ENCODE assay signal across 19 cellular contexts in genomic region chr11:10522921-10523320, GRCh38. TPM values are rescaled to one million over a fixed set of nuclear protein-coding genes. Genes with fewer than 3 reads are reported as not detected.
DNase-seq lines count a peak whose midpoint lies in the region; ATAC-seq and TF ChIP-seq lines count a peak whose summit lies in the region.
"Had no signal": no experiment of that assay in that cellular context is flagged by ENCODE, and none has a peak within 500 bp of the region (broad histone marks: within the 10 kb centered on the region; RNA-seq: fewer than 3 reads in every experiment).

No MANE protein-coding gene starts in this region.

- whole genome bisulfite sequencing in aorta, 2 donors, result 6 to 8% methylated on average over 2 of the region's 2 CpGs

- H3K27ac ChIP-seq in MM.1S (ENCODE audit: low read length), result peak overlapping the region; percentile 17; the same call in 1 of the 2 replicates
- peak overlapping the region; percentile 74 for H3K27ac ChIP-seq in parathyroid adenoma
- peak overlapping the region; percentile 72 to 84 for H3K27ac ChIP-seq in aorta (ENCODE audit: low read depth in 1 of 2, low read length in 2 of 2)
- H3K27ac ChIP-seq: BLaER1, HL-60, RWPE1 had no signal

- ATAC-seq in aorta (ENCODE audit: low FRiP score), result no peak
- ATAC-seq: right cardiac atrium had no signal

- no peaks in the 10 kb centered on the region for H3K9me2 ChIP-seq in MM.1S (replicated peaks; ENCODE audit: insufficient read depth, low read length)

- H2AFZ ChIP-seq in MM.1S (ENCODE audit: low read length) (no peak overlapping the region), parathyroid adenoma (no peak overlapping the region)

- in situ Hi-C loops in HAP-1 (cut with MboI; ENCODE audit: low sequenced_read_pairs), result no loop called here

- H4K20me1 ChIP-seq in MM.1S (ENCODE audit: insufficient read depth, low read length), result no peaks in the 10 kb centered on the region
- H4K20me1 ChIP-seq: BLaER1 had no signal

- no peak overlapping the region for H3K27ac Mint-ChIP-seq in activated T-helper 1 cell treated with anti-CD3 and anti-CD28 coated beads, Interleukin-12 subunit alpha, Interleukin-12 subunit beta, Interleukin-2, Interleukin-4 antibody, amounts not matched to agents 30 ng/mL and 10 ng/mL and 1 ng/mL, durations not matched to agents 14 hours and 24 hours and 36 hours
- H3K27ac Mint-ChIP-seq: activated CD4-positive, alpha-beta T cell treated with anti-CD3 and anti-CD28 coated beads, Interleukin-2, amount 10 ng/mL, durations not matched to agents 24 days and 14 days; endodermal cell had no signal

- no peaks in the 10 kb centered on the region for H3K36me3 ChIP-seq in MM.1S (replicated peaks; ENCODE audit: insufficient read depth, low read length)
- H3K36me3 ChIP-seq in parathyroid adenoma (ENCODE audit: control insufficient read depth, insufficient read depth, low read length), result no peaks in the 10 kb centered on the region
- peaks cover 0 to 4% of the 10 kb centered on the region in 2 donors for H3K36me3 ChIP-seq in aorta (ENCODE audit: control insufficient read depth in 1 of 2, insufficient read depth in 2 of 2, low read length in 1 of 2)
- H3K36me3 ChIP-seq in HAP-1 (replicated peaks), result peaks cover 23% of the 10 kb centered on the region

- peaks cover 20% of the 10 kb centered on the region for H3K4me1 Mint-ChIP-seq in activated T-helper 1 cell treated with anti-CD3 and anti-CD28 coated beads, Interleukin-12 subunit alpha, Interleukin-12 subunit beta, Interleukin-2, Interleukin-4 antibody, amounts not matched to agents 30 ng/mL and 10 ng/mL and 1 ng/mL, durations not matched to agents 14 hours and 24 hours and 36 hours (ENCODE audit: low read depth)

- 0 out of 2 replicates have a peak, but pooled peaks cover 3% of the 10 kb centered on the region for H3K4me1 ChIP-seq in MM.1S (ENCODE audit: low read length)
- peaks cover 4% of the 10 kb centered on the region for H3K4me1 ChIP-seq in parathyroid adenoma
- H3K4me1 ChIP-seq in aorta (ENCODE audit: control insufficient read depth in 1 of 2, insufficient read depth in 2 of 2, low read length in 2 of 2), result peaks cover 8 to 9% of the 10 kb centered on the region in 2 donors
- no peaks in the 10 kb centered on the region for H3K4me1 ChIP-seq in HAP-1
- H3K4me1 ChIP-seq: BLaER1 had no signal

- H3K79me2 ChIP-seq in MM.1S (ENCODE audit: low read length) (no peaks in the 10 kb centered on the region), parathyroid adenoma (no peaks in the 10 kb centered on the region)

- no peak overlapping the region for H3K4me3 Mint-ChIP-seq in activated T-helper 1 cell treated with anti-CD3 and anti-CD28 coated beads, Interleukin-12 subunit alpha, Interleukin-12 subunit beta, Interleukin-2, Interleukin-4 antibody, amounts not matched to agents 30 ng/mL and 10 ng/mL and 1 ng/mL, durations not matched to agents 14 hours and 24 hours and 36 hours
- H3K4me3 Mint-ChIP-seq: activated CD4-positive, alpha-beta T cell treated with anti-CD3 and anti-CD28 coated beads, Interleukin-2, amount 10 ng/mL, durations not matched to agents 24 days and 14 days; endodermal cell; stimulated activated naive CD8-positive, alpha-beta T cell treated with anti-CD3 and anti-CD28 coated beads, Interleukin-15, Interleukin-2, amounts not matched to agents 100 ng/mL and 50 ng/mL, for 24 hours had no signal

- H3K9ac ChIP-seq in MM.1S (ENCODE audit: low read length) (no peak overlapping the region), parathyroid adenoma (no peak overlapping the region)
- H3K9ac ChIP-seq: BLaER1 had no signal

- H3K9me3 ChIP-seq in MM.1S (replicated peaks; ENCODE audit: insufficient read depth, low read length) (no peaks in the 10 kb centered on the region), parathyroid adenoma (ENCODE audit: control insufficient read depth, low read length) (no peaks in the 10 kb centered on the region), aorta (ENCODE audit: control insufficient read depth, low read length) (no peaks in the 10 kb centered on the region), HAP-1 (no peaks in the 10 kb centered on the region)
- H3K9me3 ChIP-seq: BLaER1 had no signal

- H3K36me3 Mint-ChIP-seq in activated T-helper 1 cell treated with anti-CD3 and anti-CD28 coated beads, Interleukin-12 subunit alpha, Interleukin-12 subunit beta, Interleukin-2, Interleukin-4 antibody, amounts not matched to agents 30 ng/mL and 10 ng/mL and 1 ng/mL, durations not matched to agents 14 hours and 24 hours and 36 hours (ENCODE audit: low read depth), result peaks cover 26% of the 10 kb centered on the region

- H3K4me2 ChIP-seq in MM.1S (ENCODE audit: low read depth, low read length) (no peak overlapping the region), parathyroid adenoma (ENCODE audit: low read length) (no peak overlapping the region)
- H3K4me2 ChIP-seq: BLaER1 had no signal

- no peak for TF ChIP-seq CTCF in MM.1S (IDR thresholded peaks at IDR 0.05; ENCODE audit: low read length)
- TF ChIP-seq CTCF in epithelial cell of esophagus (IDR thresholded peaks at IDR 0.05; ENCODE audit: insufficient read depth, low read depth, low read length, missing control alignments), result no peak
- TF ChIP-seq CTCF in parathyroid adenoma (IDR thresholded peaks at IDR 0.05), result no peak

- H3F3A ChIP-seq in MM.1S (ENCODE audit: insufficient read depth, low read length), result no peaks in the 10 kb centered on the region

- intact Hi-C loops in aorta (cut with DNase I), result no loop called here
- intact Hi-C loops in activated T-helper 1 cell treated with anti-CD3 and anti-CD28 coated beads, Interleukin-12 subunit alpha, Interleukin-12 subunit beta, Interleukin-2, Interleukin-4 antibody, amounts not matched to agents 30 ng/mL and 10 ng/mL and 1 ng/mL, durations not matched to agents 14 hours and 24 hours and 36 hours (cut with micrococcal nuclease), result no loop called here

- no peaks in the 10 kb centered on the region for H3K9me3 Mint-ChIP-seq in activated T-helper 1 cell treated with anti-CD3 and anti-CD28 coated beads, Interleukin-12 subunit alpha, Interleukin-12 subunit beta, Interleukin-2, Interleukin-4 antibody, amounts not matched to agents 30 ng/mL and 10 ng/mL and 1 ng/mL, durations not matched to agents 14 hours and 24 hours and 36 hours
- H3K9me3 Mint-ChIP-seq: activated CD4-positive, alpha-beta T cell treated with anti-CD3 and anti-CD28 coated beads, Interleukin-2, amount 10 ng/mL, durations not matched to agents 24 days and 14 days; endodermal cell; stimulated activated naive CD8-positive, alpha-beta T cell treated with anti-CD3 and anti-CD28 coated beads, Interleukin-15, Interleukin-2, amounts not matched to agents 100 ng/mL and 50 ng/mL, for 24 hours had no signal

- no peaks in the 10 kb centered on the region for H3K27me3 Mint-ChIP-seq in activated T-helper 1 cell treated with anti-CD3 and anti-CD28 coated beads, Interleukin-12 subunit alpha, Interleukin-12 subunit beta, Interleukin-2, Interleukin-4 antibody, amounts not matched to agents 30 ng/mL and 10 ng/mL and 1 ng/mL, durations not matched to agents 14 hours and 24 hours and 36 hours (ENCODE audit: insufficient read depth)
- H3K27me3 Mint-ChIP-seq: activated CD4-positive, alpha-beta T cell treated with anti-CD3 and anti-CD28 coated beads, Interleukin-2, amount 10 ng/mL, durations not matched to agents 24 days and 14 days; stimulated activated naive CD8-positive, alpha-beta T cell treated with anti-CD3 and anti-CD28 coated beads, Interleukin-15, Interleukin-2, amounts not matched to agents 100 ng/mL and 50 ng/mL, for 24 hours had no signal

- H3K27me3 ChIP-seq in MM.1S (replicated peaks; ENCODE audit: insufficient read depth, low read length) (no peaks in the 10 kb centered on the region), parathyroid adenoma (ENCODE audit: control insufficient read depth, insufficient read depth, low read length) (no peaks in the 10 kb centered on the region), aorta (ENCODE audit: control insufficient read depth in 1 of 2, insufficient read depth in 2 of 2, low read length in 1 of 2) (no peaks in the 10 kb centered on the region), HAP-1 (ENCODE audit: low read depth) (no peaks in the 10 kb centered on the region)
- H3K27me3 ChIP-seq: BLaER1 had no signal

- DNase-seq in MM.1S, result peak; percentile 63
- DNase-seq in epithelial cell of esophagus (ENCODE audit: low read depth), result peak; percentile 46
- DNase-seq in aorta, result no peak
- no peak for DNase-seq in activated T-helper 1 cell treated with anti-CD3 and anti-CD28 coated beads, Interleukin-12 subunit alpha, Interleukin-12 subunit beta, Interleukin-2, Interleukin-4 antibody, amounts not matched to agents 30 ng/mL and 10 ng/mL and 1 ng/mL, durations not matched to agents 14 hours and 24 hours and 36 hours (ENCODE audit: low spot score)
- no peak for DNase-seq in HAP-1 (ENCODE audit: low spot score in 2 of 2)
- no peak for DNase-seq in NCI-H510A (lab: John Stamatoyannopoulos, UW)
- DNase-seq: activated CD4-positive, alpha-beta T cell treated with anti-CD3 and anti-CD28 coated beads, Interleukin-2, amount 10 ng/mL, durations not matched to agents 24 days and 14 days; activated gamma-delta T cell treated with Interleukin-2 at 50 U/mL for 16 hours; endodermal cell; Kasumi-1; NCI-H1417 treated with DMSO at 0.1 percent for 48 hours; NCI-H226; right cardiac atrium; stimulated activated CD4-positive, alpha-beta T cell treated with anti-CD3 and anti-CD28 coated beads, Interleukin-2, amount 100 ng/mL, for 24 hours had no signal

- H3K4me3 ChIP-seq in MM.1S (ENCODE audit: low read length) (no peak overlapping the region), epithelial cell of esophagus (ENCODE audit: low read length) (no peak overlapping the region), parathyroid adenoma (ENCODE audit: low read depth, low read length) (no peak overlapping the region), aorta (ENCODE audit: low read length in 2 of 2) (no peak overlapping the region), HAP-1 (no peak overlapping the region)
- H3K4me3 ChIP-seq: BLaER1 had no signal

RNA-seq across cellular contexts. Expression of gene RNF141, which starts 18.1 kb away (rescaled TPM):
- 10 to 100 TPM; 42.9 to 59.3 TPM for total RNA-seq in aorta
- polyA plus RNA-seq in aorta, result 10 to 100 TPM; 20.5 to 61.6 TPM
- total RNA-seq in activated T-helper 1 cell treated with anti-CD3 and anti-CD28 coated beads, Interleukin-12 subunit alpha, Interleukin-12 subunit beta, Interleukin-2, Interleukin-4 antibody, amounts not matched to agents 30 ng/mL and 10 ng/mL and 1 ng/mL, durations not matched to agents 14 hours and 24 hours and 36 hours, result 12.4 and 13.2 TPM in 2 replicates

RNA-seq across cellular contexts. Expression of gene LYVE1, which starts 45.5 kb away (rescaled TPM):
- total RNA-seq in aorta, result 100 to 1,000 TPM; 165 to 179 TPM
- polyA plus RNA-seq in aorta, result 10 to 100 TPM; 11.8 to 28.2 TPM
- not detected in 2 replicates for total RNA-seq in activated T-helper 1 cell treated with anti-CD3 and anti-CD28 coated beads, Interleukin-12 subunit alpha, Interleukin-12 subunit beta, Interleukin-2, Interleukin-4 antibody, amounts not matched to agents 30 ng/mL and 10 ng/mL and 1 ng/mL, durations not matched to agents 14 hours and 24 hours and 36 hours
- total RNA-seq: activated CD4-positive, alpha-beta T cell treated with anti-CD3 and anti-CD28 coated beads, Interleukin-2, amount 10 ng/mL, durations not matched to agents 24 days and 14 days; endodermal cell had no signal

Comparison
In these comparisons a context has a peak if more than half of its experiments do, and no peak if none do; other contexts are left out.
1. DNase-seq: peak in MM.1S (single experiment) and epithelial cell of esophagus (single experiment); none in aorta (0 of 2), activated T-helper 1 cell treated with anti-CD3 and anti-CD28 coated beads, Interleukin-12 subunit alpha, Interleukin-12 subunit beta, Interleukin-2, Interleukin-4 antibody, amounts not matched to agents 30 ng/mL and 10 ng/mL and 1 ng/mL, durations not matched to agents 14 hours and 24 hours and 36 hours (single experiment), HAP-1 (0 of 2) and NCI-H510A (single experiment).
2. H3K27ac ChIP-seq: peak in every context shown above with its lines; median percentile 78 in aorta; 74 in parathyroid adenoma; 17 in MM.1S.
3. RNA of gene LYVE1, which starts 45.5 kb away (total RNA-seq): 165 to 179 TPM in aorta; not detected in activated T-helper 1 cell treated with anti-CD3 and anti-CD28 coated beads, Interleukin-12 subunit alpha, Interleukin-12 subunit beta, Interleukin-2, Interleukin-4 antibody, amounts not matched to agents 30 ng/mL and 10 ng/mL and 1 ng/mL, durations not matched to agents 14 hours and 24 hours and 36 hours; every median in the first group is over 100 times any median in the second.